In the genomic region with DNA sequence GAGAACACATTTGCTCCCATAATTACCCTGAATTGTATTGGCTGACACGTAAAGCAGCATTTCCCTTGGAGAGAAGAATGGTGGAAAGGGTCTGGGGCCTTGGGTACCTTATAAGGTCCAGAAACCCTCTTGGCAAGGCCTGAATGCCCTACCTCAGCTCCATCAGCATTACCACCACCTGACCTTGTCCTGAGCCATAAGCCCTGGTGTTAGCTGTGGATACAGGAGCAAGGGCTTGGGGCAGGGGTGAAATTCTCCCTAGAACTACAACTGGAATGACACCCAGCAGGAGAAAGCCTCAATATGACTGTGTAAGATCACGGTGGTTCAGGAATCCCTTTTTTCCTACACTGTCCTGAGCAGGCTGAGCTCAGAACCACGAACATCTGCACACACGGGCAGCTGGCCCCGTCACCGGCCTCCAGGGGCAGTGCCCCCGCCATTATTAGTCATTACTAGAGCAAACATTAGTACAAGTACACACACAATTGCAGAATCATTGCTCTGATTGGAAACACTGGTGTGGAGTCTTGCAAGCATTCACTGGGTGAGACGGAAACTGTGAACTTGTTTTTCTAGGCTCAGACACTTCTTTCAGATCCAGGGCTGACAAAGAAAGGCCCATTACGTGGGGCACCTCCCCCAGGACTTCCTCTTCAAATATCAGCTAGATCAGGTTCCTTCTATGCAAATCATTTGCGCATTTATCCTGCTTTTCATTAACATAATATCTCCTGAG, we compare ENCODE assay signal across 9 cellular contexts. TPM values are rescaled to one million over a fixed set of nuclear protein-coding genes. Genes with fewer than 3 reads are reported as not detected.
A peak's percentile ranks its signal among the peaks of the same experiment; 100 is the strongest.
DNase-seq lines count a peak whose midpoint lies in the region; ATAC-seq and TF ChIP-seq lines count a peak whose summit lies in the region.
"Had no signal": no experiment of that assay in that cellular context is flagged by ENCODE, and none has a peak within 500 bp of the region (broad histone marks: within the 10 kb centered on the region; RNA-seq: fewer than 3 reads in every experiment).

No MANE protein-coding gene starts in this region.

- CTCF ChIA-PET in A673 (lab: Charles Lee): no interaction called here
- CTCF ChIA-PET in HEK293T (lab: Yijun Ruan, JAX): no interaction called here

- BruUV-seq in A673 (replicated peaks; lab: Mats Ljungman, UMichigan): no TSS peak

- no peaks in the 10 kb centered on the region for H3K4me1 ChIP-seq in endocrine pancreas (ENCODE audit: control insufficient read depth, insufficient read depth, low read length)
- no peaks in the 10 kb centered on the region for H3K4me1 ChIP-seq in upper lobe of left lung
- no peaks in the 10 kb centered on the region for H3K4me1 ChIP-seq in A673 (ENCODE audit: insufficient read depth, low read length, poor library complexity, severe bottlenecking)

- H3K4me3 ChIP-seq in endocrine pancreas (ENCODE audit: control insufficient read depth, insufficient read depth, low read length): peak overlapping the region; percentile 41
- H3K4me3 ChIP-seq in upper lobe of left lung: no peak overlapping the region
- H3K4me3 ChIP-seq in A673 (ENCODE audit: low read depth, low read length, poor library complexity, severe bottlenecking): no peak overlapping the region

- intact Hi-C loops in A673 (cut with micrococcal nuclease; ENCODE audit: unreplicated experiment): no loop called here

- no peak for TF ChIP-seq POLR2A in upper lobe of left lung (IDR thresholded peaks at IDR 0.05)

- TF ChIP-seq EP300 in upper lobe of left lung (IDR thresholded peaks at IDR 0.05): no peak

- no peaks in the 10 kb centered on the region for H3K9me3 ChIP-seq in endocrine pancreas (ENCODE audit: control insufficient read depth, low read length)
- H3K9me3 ChIP-seq in upper lobe of left lung: peaks cover 0 to 4% (median 0%) of the 10 kb centered on the region in 4 donors
- no peaks in the 10 kb centered on the region for H3K9me3 ChIP-seq in A673 (ENCODE audit: low read depth, low read length, poor library complexity, severe bottlenecking)

- peak; percentile 51 for ATAC-seq in GM21825 (IDR thresholded peaks at IDR 0.05; ENCODE audit: unreplicated experiment)
- peak; percentile 42 to 44 for ATAC-seq in upper lobe of left lung (ENCODE audit: low FRiP score in 2 of 2)

- H3K27ac ChIP-seq in upper lobe of left lung: no peak overlapping the region
- H3K27ac ChIP-seq in A673 (ENCODE audit: low read depth, low read length, poor library complexity, severe bottlenecking): no peak overlapping the region
- H3K27ac ChIP-seq: C4-2B had no signal

- DNase-seq in NCI-H2196 (lab: John Stamatoyannopoulos, UW; ENCODE audit: unreplicated experiment) (peak; percentile 13), NCI-H2196 treated with DMSO at 0.1 percent for 48 hours (lab: John Stamatoyannopoulos, UW; ENCODE audit: unreplicated experiment) (no peak), NCI-H146 (lab: John Stamatoyannopoulos, UW) (peak; percentile 86), upper lobe of left lung (peak; percentile 23 to 60), A673 (ENCODE audit: low spot score) (no peak), HEK293T (ENCODE audit: extremely low spot score) (no peak)

- TF ChIP-seq CTCF in upper lobe of left lung (IDR thresholded peaks at IDR 0.05): no peak
- no peak for TF ChIP-seq CTCF in A673 (conservative IDR thresholded peaks at IDR 0.05; ENCODE audit: low read depth, low read length)

- H3K36me3 ChIP-seq in endocrine pancreas (ENCODE audit: control insufficient read depth, insufficient read depth, low read length) (no peaks in the 10 kb centered on the region), upper lobe of left lung (no peaks in the 10 kb centered on the region), A673 (ENCODE audit: insufficient read depth, low read length, poor library complexity, severe bottlenecking) (no peaks in the 10 kb centered on the region)

- WGBS in upper lobe of left lung, 2 donors: 43 to 48% methylated on average over 10 of the region's 10 CpGs

- POLR2A ChIA-PET in A673 (lab: Charles Lee; ENCODE audit: low non-redundant PET): no interaction called here
- POLR2A ChIA-PET in HEK293T (lab: Yijun Ruan, JAX): no interaction called here

- H3K9ac ChIP-seq in endocrine pancreas (ENCODE audit: control insufficient read depth, insufficient read depth, low read length): no peak overlapping the region

- H3K27me3 ChIP-seq in endocrine pancreas (ENCODE audit: control insufficient read depth, insufficient read depth, low read length): no peaks in the 10 kb centered on the region
- no peaks in the 10 kb centered on the region for H3K27me3 ChIP-seq in upper lobe of left lung
- H3K27me3 ChIP-seq in A673 (replicated peaks; ENCODE audit: insufficient read depth, low read depth, low read length, poor library complexity): no peaks in the 10 kb centered on the region

TF ChIP-seq in HEK293T, 16 proteins besides CTCF, POLR2A, EP300 and RAD21:
- TF ChIP-seq ZNF384 (IDR thresholded peaks at IDR 0.05) (no peak), FOXK2 (IDR thresholded peaks at IDR 0.05) (no peak), SP1 (IDR thresholded peaks at IDR 0.05) (no peak), ARNT (IDR thresholded peaks at IDR 0.05) (no peak), HDGF (IDR thresholded peaks at IDR 0.05; ENCODE audit: borderline replicate concordance) (no peak), CTBP1 (IDR thresholded peaks at IDR 0.05; ENCODE audit: borderline replicate concordance) (no peak), ELF4 (IDR thresholded peaks at IDR 0.05) (no peak), L3MBTL2 (conservative IDR thresholded peaks at IDR 0.05) (no peak), BHLHE40 (IDR thresholded peaks at IDR 0.05; ENCODE audit: borderline replicate concordance) (no peak), NFRKB (IDR thresholded peaks at IDR 0.05) (no peak), TARDBP (IDR thresholded peaks at IDR 0.05) (no peak)
- TF ChIP-seq, protein P1, sequence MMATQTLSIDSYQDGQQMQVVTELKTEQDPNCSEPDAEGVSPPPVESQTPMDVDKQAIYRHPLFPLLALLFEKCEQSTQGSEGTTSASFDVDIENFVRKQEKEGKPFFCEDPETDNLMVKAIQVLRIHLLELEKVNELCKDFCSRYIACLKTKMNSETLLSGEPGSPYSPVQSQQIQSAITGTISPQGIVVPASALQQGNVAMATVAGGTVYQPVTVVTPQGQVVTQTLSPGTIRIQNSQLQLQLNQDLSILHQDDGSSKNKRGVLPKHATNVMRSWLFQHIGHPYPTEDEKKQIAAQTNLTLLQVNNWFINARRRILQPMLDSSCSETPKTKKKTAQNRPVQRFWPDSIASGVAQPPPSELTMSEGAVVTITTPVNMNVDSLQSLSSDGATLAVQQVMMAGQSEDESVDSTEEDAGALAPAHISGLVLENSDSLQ (IDR thresholded peaks at IDR 0.05): no peak

RNA-seq across cellular contexts. Expression of a gene that starts 26.7 kb away (rescaled TPM):
- total RNA-seq in upper lobe of left lung (100 to 1,000 TPM in 1 of 6 donors, 10 to 100 TPM in 5; 31.2 to 104 (median 38.8) TPM), A673 (2021) (34.4 and 37.1 TPM in 2 replicates)

RNA-seq across cellular contexts. Expression of a gene that starts 52.7 kb away (rescaled TPM):
- total RNA-seq in upper lobe of left lung (100 to 1,000 TPM in 3 of 6 donors, 10 to 100 TPM in 3; 29.3 to 104 (median 85.6) TPM), A673 (2021) (126 and 130 TPM in 2 replicates)

Comparison
In these comparisons a context has a peak if more than half of its experiments do, and no peak if none do; other contexts are left out.
1. DNase-seq: peak in NCI-H2196 (single experiment), NCI-H146 (single experiment) and upper lobe of left lung (2 of 2); none in NCI-H2196 treated with DMSO at 0.1 percent for 48 hours (single experiment), A673 (single experiment) and HEK293T (single experiment).